In genomic region chr2:19545507-19545906, GRCh38 we compare ENCODE assay signal across 1 cellular context.
TF ChIP-seq lines count a peak whose summit lies in the region.

No MANE protein-coding gene starts in this region.

TF ChIP-seq in SK-N-SH, 30 proteins besides CTCF, POLR2A, EP300 and RAD21:
- TF ChIP-seq YY1 (IDR thresholded peaks at IDR 0.05; ENCODE audit: low read depth) = no peak
- TF ChIP-seq REST (IDR thresholded peaks at IDR 0.05; ENCODE audit: low read depth, low read length) = no peak
- TF ChIP-seq TCF12 (IDR thresholded peaks at IDR 0.05) = no peak
- no peak for TF ChIP-seq CHD2 (IDR thresholded peaks at IDR 0.05; ENCODE audit: low read length, partially characterized antibody)
- TF ChIP-seq FOXJ3 (CRISPR knock-in tag; IDR thresholded peaks at IDR 0.05) = no peak
- no peak for TF ChIP-seq NFIC (IDR thresholded peaks at IDR 0.05; ENCODE audit: borderline replicate concordance)
- no peak for TF ChIP-seq GATA2 (CRISPR knock-in tag; IDR thresholded peaks at IDR 0.05)
- no peak for TF ChIP-seq USF1 (IDR thresholded peaks at IDR 0.05; ENCODE audit: borderline replicate concordance, low read depth)
- TF ChIP-seq MEF2A (IDR thresholded peaks at IDR 0.05; ENCODE audit: borderline replicate concordance, low read depth) = no peak
